21 cellular contexts compared by ENCODE assay signal in genomic region chr10:63673846-63674245, GRCh38.
"Had no signal": no experiment of that assay in that cellular context is flagged by ENCODE, and none has a peak within 500 bp of the region (broad histone marks: within the 10 kb centered on the region; RNA-seq: fewer than 3 reads in every experiment).

No MANE protein-coding gene starts in this region.

- DNase-seq: Kasumi-1, MM.1S, NCI-H1092 treated with DMSO at 0.1 percent for 48 hours, NCI-H1436, NCI-H187, NCI-H2029, NCI-H2081 treated with DMSO at 0.1 percent for 48 hours, NCI-H2171, NCI-H226, NCI-H446, NCI-H510A, NCI-H524 treated with DMSO at 0.1 percent for 48 hours, NCI-H774, RPMI8226, SHP77, SK-N-SH, SW 1271 had no signal

- H3K9ac ChIP-seq: KMS-11, SK-N-SH had no signal

- FAIRE-seq: HTR-8/SVneo, RCC 7860 had no signal

- H3K9me3 ChIP-seq: SK-N-SH had no signal

- H3K4me2 ChIP-seq: KMS-11, SK-N-SH had no signal

- H3K27ac ChIP-seq: HL-60, KMS-11 had no signal
